Comparison of ENCODE assay signal across 17 cellular contexts in the genomic region with DNA sequence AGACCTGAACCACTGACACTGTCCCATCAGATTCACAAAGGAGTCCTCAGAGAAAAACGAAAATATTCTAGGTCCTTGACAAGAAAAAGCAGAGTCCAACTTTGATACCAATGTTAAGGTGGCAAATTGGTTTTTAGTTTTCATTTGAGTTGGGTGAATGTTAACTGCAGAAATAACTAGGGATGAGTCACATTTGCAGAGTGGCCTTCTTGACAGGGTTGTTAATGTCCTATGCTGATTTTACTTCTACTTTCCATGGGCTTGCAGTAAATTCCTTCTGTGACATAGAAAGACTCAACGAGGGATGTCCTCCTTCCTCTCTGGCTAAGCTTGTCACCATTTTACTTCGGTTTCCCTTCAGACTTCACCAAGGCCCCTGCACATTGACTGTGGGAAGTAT. TPM values are rescaled to one million over a fixed set of nuclear protein-coding genes. Genes with fewer than 3 reads are reported as not detected.
DNase-seq lines count a peak whose midpoint lies in the region; ATAC-seq and TF ChIP-seq lines count a peak whose summit lies in the region.
"Had no signal": no experiment of that assay in that cellular context is flagged by ENCODE, and none has a peak within 500 bp of the region (broad histone marks: within the 10 kb centered on the region; RNA-seq: fewer than 3 reads in every experiment).

No MANE protein-coding gene starts in this region.

- peaks cover 7% of the 10 kb centered on the region for H3K4me1 ChIP-seq in prostate gland (replicated peaks)

- H3K36me3 ChIP-seq in prostate gland, result peaks cover 7 to 12% of the 10 kb centered on the region in 2 donors

- peaks cover 46% of the 10 kb centered on the region for H3K4me1 Mint-ChIP-seq in stimulated activated naive CD8-positive, alpha-beta T cell treated with anti-CD3 and anti-CD28 coated beads, Interleukin-15, amount 100 ng/mL, for 72 hours

- no peak for DNase-seq in stimulated activated naive CD8-positive, alpha-beta T cell treated with anti-CD3 and anti-CD28 coated beads, Interleukin-15, Interleukin-2, amounts not matched to agents 100 U/mL and 50 U/mL, for 24 hours
- DNase-seq in stimulated activated naive CD8-positive, alpha-beta T cell treated with anti-CD3 and anti-CD28 coated beads, Interleukin-15, amount 100 ng/mL, for 72 hours, result no peak
- DNase-seq in NOMO-1 treated with dmso at 0.1 percent for 144 hours (lab: John Stamatoyannopoulos, UW; ENCODE audit: unreplicated experiment) (peak; percentile 2), astrocyte of the hippocampus (ENCODE audit: low read depth, low spot score) (peak; percentile 8), NCI-H1105 (lab: John Stamatoyannopoulos, UW) (no peak), prostate gland (ENCODE audit: low spot score) (no peak)
- DNase-seq: activated CD4-positive, alpha-beta T cell treated with anti-CD3 and anti-CD28 coated beads for 1 hour; aorta; endodermal cell; H9; KBM-7; lower lobe of right lung; pancreas; PC-9; T1000 had no signal

- no peaks in the 10 kb centered on the region for H3K27me3 Mint-ChIP-seq in stimulated activated naive CD8-positive, alpha-beta T cell treated with anti-CD3 and anti-CD28 coated beads, Interleukin-15, amount 100 ng/mL, for 72 hours

- WGBS in prostate gland, result 80% methylated on average over 3 of the region's 3 CpGs

- no peak overlapping the region for H3K4me3 Mint-ChIP-seq in stimulated activated naive CD8-positive, alpha-beta T cell treated with anti-CD3 and anti-CD28 coated beads, Interleukin-15, amount 100 ng/mL, for 72 hours
- H3K4me3 Mint-ChIP-seq: endodermal cell, H9 had no signal

- H3K9me3 Mint-ChIP-seq in stimulated activated naive CD8-positive, alpha-beta T cell treated with anti-CD3 and anti-CD28 coated beads, Interleukin-15, amount 100 ng/mL, for 72 hours, result peaks cover 15 to 19% of the 10 kb centered on the region in 2 donors

- H3K4me3 ChIP-seq in prostate gland, result no peak overlapping the region
- H3K4me3 ChIP-seq: lower lobe of right lung, pancreas, PC-9 had no signal

- peak; percentile 52 for ATAC-seq in stimulated activated naive CD8-positive, alpha-beta T cell treated with anti-CD3 and anti-CD28 coated beads, Interleukin-15, Interleukin-2, amounts not matched to agents 100 U/mL and 50 U/mL, for 24 hours
- no peak for ATAC-seq in stimulated activated naive CD8-positive, alpha-beta T cell treated with anti-CD3 and anti-CD28 coated beads, Interleukin-15, amount 100 ng/mL, for 72 hours
- no peak for ATAC-seq in HG03469 (IDR thresholded peaks at IDR 0.05; ENCODE audit: unreplicated experiment)
- no peak for ATAC-seq in HG02970 (IDR thresholded peaks at IDR 0.05; ENCODE audit: low FRiP score, unreplicated experiment)
- ATAC-seq: lower lobe of right lung, pancreas had no signal

- no peaks in the 10 kb centered on the region for H3K27me3 ChIP-seq in prostate gland (replicated peaks; ENCODE audit: insufficient read depth)
- H3K27me3 ChIP-seq: pancreas had no signal

- intact Hi-C loops in prostate gland (cut with DNase I), result no loop called here

- H3K9me3 ChIP-seq in prostate gland, result no peaks in the 10 kb centered on the region
- H3K9me3 ChIP-seq: pancreas had no signal

- peak overlapping the region in 1 of 2 donors; percentile 68 for H3K27ac Mint-ChIP-seq in stimulated activated naive CD8-positive, alpha-beta T cell treated with anti-CD3 and anti-CD28 coated beads, Interleukin-15, amount 100 ng/mL, for 72 hours
- H3K27ac Mint-ChIP-seq: endodermal cell, H9 had no signal

- no peak for TF ChIP-seq POLR2A in prostate gland (IDR thresholded peaks at IDR 0.05)

- no peak overlapping the region for H3K27ac ChIP-seq in prostate gland
- H3K27ac ChIP-seq: lower lobe of right lung, pancreas, PC-9 had no signal

- no peak for TF ChIP-seq CTCF in prostate gland (IDR thresholded peaks at IDR 0.05)

RNA-seq across cellular contexts. Expression of a gene that starts 47.2 kb away (rescaled TPM):
- total RNA-seq in prostate gland, result 10 to 100 TPM in 1 of 2 donors, 1 to 10 TPM in 1; 7.3 to 12.6 TPM

Comparison
In these comparisons a context has a peak if more than half of its experiments do, and no peak if none do; other contexts are left out.
1. DNase-seq: peak in NOMO-1 treated with dmso at 0.1 percent for 144 hours (single experiment) and astrocyte of the hippocampus (single experiment); none in stimulated activated naive CD8-positive, alpha-beta T cell treated with anti-CD3 and anti-CD28 coated beads, Interleukin-15, Interleukin-2, amounts not matched to agents 100 U/mL and 50 U/mL, for 24 hours (single experiment), stimulated activated naive CD8-positive, alpha-beta T cell treated with anti-CD3 and anti-CD28 coated beads, Interleukin-15, amount 100 ng/mL, for 72 hours (0 of 2), NCI-H1105 (single experiment) and prostate gland (single experiment).